29 cellular contexts compared by ENCODE assay signal in the genomic region with DNA sequence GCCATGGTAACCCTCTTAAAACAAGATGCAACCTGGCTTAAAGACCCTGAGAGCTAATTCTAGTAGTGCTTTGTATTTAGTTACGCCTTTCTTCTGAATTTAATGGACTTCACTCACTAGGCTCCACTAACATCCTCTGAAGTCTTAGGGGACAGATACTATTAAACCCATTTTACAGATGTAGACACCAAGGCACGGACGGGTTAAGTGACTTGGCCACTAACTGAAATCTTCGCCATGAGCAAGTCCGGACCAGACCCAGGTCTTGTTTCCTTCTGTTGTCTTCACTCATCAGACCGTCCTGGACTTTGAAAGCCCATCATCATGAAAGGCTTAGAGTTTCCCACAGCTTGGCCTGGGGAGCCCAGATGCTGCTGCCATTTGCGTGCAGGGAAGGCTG.
"Had no signal": no experiment of that assay in that cellular context is flagged by ENCODE, and none has a peak within 500 bp of the region (broad histone marks: within the 10 kb centered on the region; RNA-seq: fewer than 3 reads in every experiment).

No MANE protein-coding gene starts in this region.

- H2AFZ ChIP-seq: neural progenitor cell had no signal

- H3K27me3 Mint-ChIP-seq: dendritic cell treated with granulocyte-macrophage colony-stimulating factor and Interleukin-4, amounts not matched to agents 40 ng/mL and 50 ng/mL, for 4 days; naive B cell; stimulated activated naive B cell treated with anti-CD40 and anti-IgM and Interleukin-4, amounts not matched to agents 10 μg/mL and 1 μg/mL and 100 μg/mL, for 72 hours; stimulated activated naive CD8-positive, alpha-beta T cell treated with anti-CD3 and anti-CD28 coated beads, Interleukin-15, Interleukin-2, amounts not matched to agents 100 ng/mL and 50 ng/mL, for 24 hours had no signal

- H3K4me2 ChIP-seq: neural progenitor cell had no signal

- H3K27me3 ChIP-seq: colonic mucosa, esophagus muscularis mucosa, heart right ventricle, left lung, neural progenitor cell, right atrium auricular region, sigmoid colon, tibial nerve, upper lobe of left lung had no signal

- H3K9me3 ChIP-seq: colonic mucosa, esophagus muscularis mucosa, left lung, mucosa of descending colon, prostate gland, right atrium auricular region, sigmoid colon, thoracic aorta, upper lobe of left lung had no signal

- DNase-seq: colonic mucosa; effector memory CD4-positive, alpha-beta T cell; foreskin melanocyte; glutamatergic neuron; heart right ventricle; hippocampal formation; left cardiac atrium; left lung; mesenchymal stem cell; mucosa of descending colon; naive B cell; nucleus accumbens; sigmoid colon; stimulated activated CD4-positive, alpha-beta T cell treated with anti-CD3 and anti-CD28 coated beads, Interleukin-4, amount 100 ng/mL, for 4 hours; stimulated activated naive B cell treated with anti-CD40 and anti-IgM and Interleukin-4, amounts not matched to agents 10 μg/mL and 1 μg/mL and 100 μg/mL, for 72 hours had no signal

- ATAC-seq: left cardiac atrium; left lung; stimulated activated naive B cell treated with anti-CD40 and anti-IgM and Interleukin-4, amounts not matched to agents 10 μg/mL and 1 μg/mL and 100 μg/mL, for 72 hours had no signal

- FAIRE-seq: endothelial cell of umbilical vein, islet of Langerhans, urothelium cell line had no signal

- H3K36me3 ChIP-seq: colonic mucosa, neural progenitor cell, prostate gland, right atrium auricular region, sigmoid colon, thoracic aorta, upper lobe of left lung had no signal

- H3K27ac Mint-ChIP-seq: dendritic cell treated with granulocyte-macrophage colony-stimulating factor and Interleukin-4, amounts not matched to agents 40 ng/mL and 50 ng/mL, for 4 days; mesothelial cell of epicardium; stimulated activated naive B cell treated with anti-CD40 and anti-IgM and Interleukin-4, amounts not matched to agents 10 μg/mL and 1 μg/mL and 100 μg/mL, for 72 hours; stimulated activated naive CD8-positive, alpha-beta T cell treated with anti-CD3 and anti-CD28 coated beads, Interleukin-15, Interleukin-2, amounts not matched to agents 100 ng/mL and 50 ng/mL, for 24 hours had no signal

- H3K4me1 Mint-ChIP-seq: naive B cell; stimulated activated naive B cell treated with anti-CD40 and anti-IgM and Interleukin-4, amounts not matched to agents 10 μg/mL and 1 μg/mL and 100 μg/mL, for 72 hours had no signal

- H3K4me3 Mint-ChIP-seq: dendritic cell treated with granulocyte-macrophage colony-stimulating factor and Interleukin-4, amounts not matched to agents 40 ng/mL and 50 ng/mL, for 4 days; mesothelial cell of epicardium; naive B cell; nephron; neural progenitor cell; stimulated activated naive B cell treated with anti-CD40 and anti-IgM and Interleukin-4, amounts not matched to agents 10 μg/mL and 1 μg/mL and 100 μg/mL, for 72 hours; stimulated activated naive CD8-positive, alpha-beta T cell treated with anti-CD3 and anti-CD28 coated beads, Interleukin-15, Interleukin-2, amounts not matched to agents 100 ng/mL and 50 ng/mL, for 24 hours had no signal

- H3K9me3 Mint-ChIP-seq: dendritic cell treated with granulocyte-macrophage colony-stimulating factor and Interleukin-4, amounts not matched to agents 40 ng/mL and 50 ng/mL, for 4 days; mesothelial cell of epicardium; naive B cell; nephron; stimulated activated naive B cell treated with anti-CD40 and anti-IgM and Interleukin-4, amounts not matched to agents 10 μg/mL and 1 μg/mL and 100 μg/mL, for 72 hours; stimulated activated naive CD8-positive, alpha-beta T cell treated with anti-CD3 and anti-CD28 coated beads, Interleukin-15, Interleukin-2, amounts not matched to agents 100 ng/mL and 50 ng/mL, for 24 hours had no signal

- H3K4me1 ChIP-seq: colonic mucosa, left lung, neural progenitor cell, prostate gland, sigmoid colon, tibial nerve had no signal

- H3K27ac ChIP-seq: colonic mucosa, esophagus muscularis mucosa, heart right ventricle, left lung, neural progenitor cell, prostate gland, right atrium auricular region, sigmoid colon, thoracic aorta, tibial nerve, upper lobe of left lung had no signal

- H3K4me3 ChIP-seq: colonic mucosa, esophagus muscularis mucosa, heart right ventricle, left lung, mucosa of descending colon, neural progenitor cell, prostate gland, right atrium auricular region, sigmoid colon, thoracic aorta, tibial nerve, upper lobe of left lung had no signal

- H3K9ac ChIP-seq: neural progenitor cell had no signal
